ENCODE assay signal across 19 cellular contexts in the genomic region with DNA sequence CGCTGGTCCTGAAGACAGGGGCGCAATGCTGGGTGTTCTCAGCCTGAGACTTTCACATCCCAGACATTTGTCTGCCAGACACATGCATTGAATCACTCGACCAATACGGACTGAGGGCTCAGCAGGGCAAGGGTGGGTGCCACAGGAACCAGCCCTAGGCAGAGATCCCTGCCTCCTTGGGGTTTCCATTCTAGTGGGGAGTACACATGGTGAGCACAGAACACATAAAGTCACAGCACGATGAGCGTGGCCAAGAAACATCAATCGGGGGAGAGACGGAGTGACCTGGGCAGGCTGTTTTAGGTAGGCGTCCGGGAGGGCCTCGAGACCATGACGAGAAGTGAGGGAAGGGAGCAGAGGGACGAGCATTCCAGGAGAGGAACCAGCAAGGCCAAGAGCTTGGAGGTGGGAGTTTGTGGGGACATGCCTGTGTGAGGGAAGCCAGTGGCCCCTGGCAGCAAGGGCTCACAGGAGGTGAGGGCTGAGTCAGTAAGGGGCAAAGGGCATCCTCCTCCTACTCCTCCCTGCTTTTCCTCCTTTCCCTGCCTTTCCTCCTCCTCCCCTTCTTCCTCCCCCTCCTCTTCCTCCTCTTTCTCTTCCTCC.
DNase-seq lines count a peak whose midpoint lies in the region; ATAC-seq, FAIRE-seq and TF ChIP-seq lines count a peak whose summit lies in the region.
"Had no signal": no experiment of that assay in that cellular context is flagged by ENCODE, and none has a peak within 500 bp of the region (broad histone marks: within the 10 kb centered on the region; RNA-seq: fewer than 3 reads in every experiment).

No MANE protein-coding gene starts in this region.

- in situ Hi-C loops in HepG2 (cut with HindIII; ENCODE audit: extremely low pct_ligation_motif_present, low pct_unique_long_range_greater_than_20kb) = no loop called here

- POLR2A ChIA-PET in HepG2 (lab: Yijun Ruan, JAX) = interaction anchor here (1.7 to 2.6 kb wide), 4 partner anchors 9 to 127 kb away, joined by 3 to 34 read pairs (median 7); no protein-coding TSS in a partner anchor

- peak overlapping the region; percentile 81 for H3K27ac ChIP-seq in HepG2 (ENCODE audit: extremely low read length, insufficient read depth, low read length)
- H3K27ac ChIP-seq in right lobe of liver = no peak overlapping the region
- H3K27ac ChIP-seq in testis = peak overlapping the region; percentile 79
- H3K27ac ChIP-seq: BLaER1 treated with 17β-estradiol and CSF1 and Interleukin-3, amounts not matched to agents 10 nM and 100 nM; GM23248 had no signal

- no peak for TF ChIP-seq RAD21 in HepG2 (CRISPR knock-in tag; IDR thresholded peaks at IDR 0.05)

- H2AFZ ChIP-seq in HepG2 (ENCODE audit: low read length) = no peak overlapping the region
- H2AFZ ChIP-seq: GM23248 had no signal

- CTCF ChIA-PET in HepG2 (lab: Yijun Ruan, JAX; ENCODE audit: low intra/inter-chr PET ratio, low total read pairs) = no interaction called here

- no peaks in the 10 kb centered on the region for H3K79me2 ChIP-seq in HepG2 (ENCODE audit: insufficient read depth, low read length)

- TF ChIP-seq EP300 in HepG2 (IDR thresholded peaks at IDR 0.05; ENCODE audit: low read depth in 2 of 2, low read length in 2 of 2) = peak in 1 of 2 experiments; percentile 21; a peak in 1 of 4 replicates
- TF ChIP-seq EP300 in HepG2 (CRISPR knock-in tag; IDR thresholded peaks at IDR 0.05; ENCODE audit: borderline replicate concordance) = peak; percentile 12; the same call in 1 of the 2 replicates

- H3K4me2 ChIP-seq in HepG2 (ENCODE audit: low read depth, low read length) = peak overlapping the region; percentile 18

- no peaks in the 10 kb centered on the region for H3K9me3 ChIP-seq in HepG2 (ENCODE audit: low read length)
- H3K9me3 ChIP-seq in right lobe of liver = no peaks in the 10 kb centered on the region
- H3K9me3 ChIP-seq in testis = no peaks in the 10 kb centered on the region
- H3K9me3 ChIP-seq: BLaER1 treated with 17β-estradiol and CSF1 and Interleukin-3, amounts not matched to agents 10 nM and 100 nM; HAP-1 had no signal

- peak in 1 of 2 experiments; percentile 16; a peak in 1 of 4 replicates for TF ChIP-seq POLR2A in HepG2 (IDR thresholded peaks at IDR 0.05; ENCODE audit: insufficient read depth in 1 of 2, low read depth in 2 of 2, low read length in 2 of 2)
- no peak for TF ChIP-seq POLR2A in right lobe of liver (IDR thresholded peaks at IDR 0.05)
- no peak for TF ChIP-seq POLR2A in testis (IDR thresholded peaks at IDR 0.05)
- no peak for TF ChIP-seq POLR2A in GM12892 (IDR thresholded peaks at IDR 0.05; ENCODE audit: low read depth, low read length)

- no peak for DNase-seq in HepG2 (ENCODE audit: low spot score)
- no peak for DNase-seq in right lobe of liver
- DNase-seq in left kidney (ENCODE audit: low read depth, low spot score) = peak; percentile 55
- DNase-seq in testis = no peak
- DNase-seq in NOMO-1 (lab: John Stamatoyannopoulos, UW; ENCODE audit: unreplicated experiment in 2 of 2) = no peak
- no peak for DNase-seq in GM12892 (ENCODE audit: insufficient read length)
- DNase-seq in NCI-H1417 (lab: John Stamatoyannopoulos, UW) = no peak
- no peak for DNase-seq in NCI-H446 (lab: John Stamatoyannopoulos, UW)
- DNase-seq: 8988T; Calu3; CD8-positive, alpha-beta T cell; DMS79 treated with DMSO at 0.1 percent for 48 hours; EL; GM23248; HFFc6 had no signal

- TF ChIP-seq CTCF in HepG2 (CRISPR knock-in tag; IDR thresholded peaks at IDR 0.05) = no peak
- TF ChIP-seq CTCF in right lobe of liver (IDR thresholded peaks at IDR 0.05) = no peak
- no peak for TF ChIP-seq CTCF in testis (IDR thresholded peaks at IDR 0.05)

- no TSS peak for BruUV-seq in HepG2 (replicated peaks; lab: Mats Ljungman, UMichigan)

- ATAC-seq in HepG2 = peak; percentile 66
- ATAC-seq in right lobe of liver = no peak
- ATAC-seq: CD8-positive, alpha-beta T cell; GM12878 had no signal

- peak; percentile 43 for FAIRE-seq in HepG2 (lab: Jason Lieb, UNC)
- no peak for FAIRE-seq in GM12892 (lab: Jason Lieb, UNC)
- FAIRE-seq: GM12878, GM19239 had no signal

- 77% methylated on average over 12 of the region's 13 CpGs for WGBS in HepG2 (ENCODE audit: low lambda C conversion rate)
- WGBS in right lobe of liver (ENCODE audit: insufficient coverage, low coverage, low lambda C conversion rate, missing lambda C conversion rate) = 71% methylated on average over 8 of the region's 13 CpGs
- 13 to 16% methylated on average over 11 to 13 of the region's 13 CpGs for WGBS in testis, 2 donors

- no peaks in the 10 kb centered on the region for H3K27me3 ChIP-seq in HepG2 (ENCODE audit: control insufficient read depth in 1 of 2, insufficient read depth in 2 of 2, low read length in 2 of 2)
- H3K27me3 ChIP-seq in right lobe of liver = no peaks in the 10 kb centered on the region
- no peaks in the 10 kb centered on the region for H3K27me3 ChIP-seq in testis
- H3K27me3 ChIP-seq: BLaER1 treated with 17β-estradiol and CSF1 and Interleukin-3, amounts not matched to agents 10 nM and 100 nM had no signal

- no peak overlapping the region; a peak in 1 of 6 replicates for H3K4me3 ChIP-seq in HepG2 (replicated peaks in 1 of 3; ENCODE audit: insufficient read depth in 1 of 3, low read depth in 2 of 3, low read length in 3 of 3)
- H3K4me3 ChIP-seq in right lobe of liver = no peak overlapping the region
- H3K4me3 ChIP-seq in testis = peak overlapping the region in 1 of 2 donors; percentile 0
- H3K4me3 ChIP-seq: BLaER1 treated with 17β-estradiol and CSF1 and Interleukin-3, amounts not matched to agents 10 nM and 100 nM; GM12878; GM23248; HAP-1 had no signal

- H3K9ac ChIP-seq in HepG2 (ENCODE audit: insufficient read depth, low read depth, low read length) = no peak overlapping the region; the same call in 1 of the 2 replicates
- H3K9ac ChIP-seq: BLaER1 treated with 17β-estradiol and CSF1 and Interleukin-3, amounts not matched to agents 10 nM and 100 nM; GM23248 had no signal

- intact Hi-C loops in HepG2 (cut with micrococcal nuclease; ENCODE audit: unreplicated experiment) = no loop called here
- intact Hi-C loops in right lobe of liver (cut with DNase I) = no loop called here
- intact Hi-C loops in testis (cut with DNase I; ENCODE audit: low total_unique reads) = no loop called here

- peaks cover 98% of the 10 kb centered on the region for H3K4me1 ChIP-seq in HepG2 (ENCODE audit: insufficient read depth, low read length)
- no peaks in the 10 kb centered on the region for H3K4me1 ChIP-seq in right lobe of liver
- peaks cover 47% of the 10 kb centered on the region for H3K4me1 ChIP-seq in testis
- H3K4me1 ChIP-seq: HAP-1 had no signal

- H4K20me1 ChIP-seq in HepG2 (ENCODE audit: insufficient read depth, low read length) = no peaks in the 10 kb centered on the region
- H4K20me1 ChIP-seq: BLaER1 treated with 17β-estradiol and CSF1 and Interleukin-3, amounts not matched to agents 10 nM and 100 nM had no signal

- H3K36me3 ChIP-seq in HepG2 (replicated peaks in 1 of 2; ENCODE audit: control insufficient read depth in 1 of 2, insufficient read depth in 2 of 2, low read length in 2 of 2) (no peaks in the 10 kb centered on the region), right lobe of liver (no peaks in the 10 kb centered on the region), testis (ENCODE audit: low read depth, missing control alignments) (no peaks in the 10 kb centered on the region)
- H3K36me3 ChIP-seq: BLaER1 treated with 17β-estradiol and CSF1 and Interleukin-3, amounts not matched to agents 10 nM and 100 nM; HAP-1 had no signal

TF ChIP-seq in HepG2, 621 proteins besides CTCF, POLR2A, EP300 and RAD21 (continues in another document):
- TF ChIP-seq RARG (CRISPR knock-in tag; IDR thresholded peaks at IDR 0.05; ENCODE audit: low read depth) (no peak), NFIB (CRISPR knock-in tag; IDR thresholded peaks at IDR 0.05; ENCODE audit: borderline replicate concordance) (no peak), HIVEP1 (CRISPR knock-in tag; IDR thresholded peaks at IDR 0.05) (no peak), CEBPZ (IDR thresholded peaks at IDR 0.05; ENCODE audit: low read length) (no peak), ZNF33B (CRISPR knock-in tag; IDR thresholded peaks at IDR 0.05) (no peak), NFE2L2 (IDR thresholded peaks at IDR 0.05; ENCODE audit: low read length) (no peak), SATB2 (CRISPR knock-in tag; IDR thresholded peaks at IDR 0.05) (no peak), ZNF720 (CRISPR knock-in tag; IDR thresholded peaks at IDR 0.05) (0 out of 2 replicates have a peak, but pooled peaks have one; percentile 30), NCOA1 (CRISPR knock-in tag; IDR thresholded peaks at IDR 0.05) (0 out of 2 replicates have a peak, but pooled peaks have one; percentile 37)

Comparison
In these comparisons a context has a peak if more than half of its experiments do, and no peak if none do; other contexts are left out.
1. H3K27ac ChIP-seq: peak in HepG2 (single experiment) and testis (2 of 2); none in right lobe of liver (0 of 3).